27 cellular contexts compared by ENCODE assay signal in the genomic region with DNA sequence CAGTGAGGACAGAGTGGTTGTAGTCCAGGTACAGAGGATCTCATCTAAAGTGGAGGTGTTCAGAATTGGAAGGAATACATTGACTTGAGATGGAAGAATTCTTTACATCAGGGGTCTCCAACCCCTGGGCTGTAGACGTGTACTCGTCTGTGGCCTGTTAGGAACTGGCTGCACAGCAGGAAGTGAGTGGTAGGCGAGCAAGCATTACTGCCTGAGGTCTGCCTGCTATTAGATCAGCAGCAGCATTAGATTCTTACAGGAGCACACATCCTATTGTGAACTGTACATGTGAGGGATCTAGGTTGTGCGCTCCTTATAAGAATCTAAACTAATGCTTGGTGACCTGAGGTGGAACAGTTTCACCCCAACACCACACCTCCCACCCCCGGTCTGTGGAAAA.
A peak's percentile ranks its signal among the peaks of the same experiment; 100 is the strongest.
DNase-seq lines count a peak whose midpoint lies in the region; ATAC-seq and TF ChIP-seq lines count a peak whose summit lies in the region.
"Had no signal": no experiment of that assay in that cellular context is flagged by ENCODE, and none has a peak within 500 bp of the region (broad histone marks: within the 10 kb centered on the region; RNA-seq: fewer than 3 reads in every experiment).

No MANE protein-coding gene starts in this region.

- ATAC-seq in GM18873 (IDR thresholded peaks at IDR 0.05; ENCODE audit: low FRiP score, unreplicated experiment): no peak
- ATAC-seq: heart right ventricle; left colon; stimulated activated naive B cell treated with anti-CD40 and anti-IgM and Interleukin-4, amounts not matched to agents 10 μg/mL and 1 μg/mL and 100 μg/mL, for 72 hours; T-helper 17 cell had no signal

- no peak overlapping the region for H3K9ac ChIP-seq in Karpas-422 (ENCODE audit: low read length)
- H3K9ac ChIP-seq: BLaER1 had no signal

- H3K79me2 ChIP-seq in Karpas-422 (ENCODE audit: low read length): peaks cover 30% of the 10 kb centered on the region

- H3K27ac ChIP-seq in Karpas-422 (ENCODE audit: low read length): no peak overlapping the region
- peak overlapping the region; percentile 90; the same call in 1 of the 2 replicates for H3K27ac ChIP-seq in VCaP
- H3K27ac ChIP-seq: BLaER1, heart right ventricle, neutrophil, RWPE1, sigmoid colon, suprapubic skin had no signal

- H3K27me3 ChIP-seq in Karpas-422 (ENCODE audit: low read length): no peaks in the 10 kb centered on the region
- H3K27me3 ChIP-seq: BLaER1, heart right ventricle, neutrophil, sigmoid colon, suprapubic skin had no signal

- no peak overlapping the region for H2AFZ ChIP-seq in Karpas-422 (ENCODE audit: low read length)

- peak; percentile 25 for DNase-seq in EH (ENCODE audit: low read depth)
- peak; percentile 22 for DNase-seq in Karpas-422
- DNase-seq in glomerular visceral epithelial cell (ENCODE audit: extremely low spot score): peak; percentile 15
- no peak for DNase-seq in amygdala (lab: John Stamatoyannopoulos, UW)
- DNase-seq in NCI-H1092 treated with DMSO at 0.1 percent for 48 hours (lab: John Stamatoyannopoulos, UW): no peak
- no peak for DNase-seq in RPMI8226
- DNase-seq: activated CD4-positive, alpha-beta T cell treated with anti-CD3 and anti-CD28 coated beads for 4 hours; activated CD8-positive, alpha-beta memory T cell treated with anti-CD3 and anti-CD28 coated beads for 24 hours; activated effector memory CD4-positive, alpha-beta T cell treated with anti-CD3 and anti-CD28 coated beads, Interleukin-2, amount 50 U/mL, for 16 hours; activated naive CD8-positive, alpha-beta T cell treated with anti-CD3 and anti-CD28 coated beads, Interleukin-2, amount 10 ng/mL, durations not matched to agents 7 days and 5 days; COR-L47; DMS79 treated with DMSO at 0.1 percent for 48 hours; effector CD4-positive, alpha-beta T cell; heart right ventricle; left colon; NCI-H1105; NCI-H1930; NCI-H774; sigmoid colon; stimulated activated naive B cell treated with anti-CD40 and anti-IgM and Interleukin-4, amounts not matched to agents 10 μg/mL and 1 μg/mL and 100 μg/mL, for 72 hours; T-helper 17 cell had no signal

- no peaks in the 10 kb centered on the region for H3K9me2 ChIP-seq in Karpas-422 (replicated peaks; ENCODE audit: insufficient read depth, low read length)

- H3K4me2 ChIP-seq in Karpas-422 (ENCODE audit: low read depth, low read length, poor library complexity, severe bottlenecking): no peak overlapping the region
- H3K4me2 ChIP-seq: BLaER1 had no signal

- H4K20me1 ChIP-seq in Karpas-422 (ENCODE audit: insufficient read depth, low read depth, low read length): no peaks in the 10 kb centered on the region
- H4K20me1 ChIP-seq: BLaER1 had no signal

- H3K4me1 ChIP-seq in Karpas-422 (ENCODE audit: low read length): no peaks in the 10 kb centered on the region
- H3K4me1 ChIP-seq: BLaER1, heart right ventricle, sigmoid colon had no signal

- no peaks in the 10 kb centered on the region for H3K36me3 ChIP-seq in Karpas-422 (ENCODE audit: insufficient read depth, low read length)
- H3K36me3 ChIP-seq: heart right ventricle, sigmoid colon had no signal

- no peak overlapping the region for H3K4me3 ChIP-seq in Karpas-422 (ENCODE audit: low read length)
- H3K4me3 ChIP-seq: BLaER1, heart right ventricle, sigmoid colon, suprapubic skin had no signal

- no peak for TF ChIP-seq CTCF in VCaP (conservative IDR thresholded peaks at IDR 0.05)

- no peaks in the 10 kb centered on the region for H3K9me3 ChIP-seq in Karpas-422 (ENCODE audit: low read length)
- H3K9me3 ChIP-seq: heart right ventricle, neutrophil, sigmoid colon, suprapubic skin had no signal

Comparison
In these comparisons a context has a peak if more than half of its experiments do, and no peak if none do; other contexts are left out.
1. DNase-seq: peak in EH (single experiment), Karpas-422 (single experiment) and glomerular visceral epithelial cell (single experiment); none in amygdala (0 of 56), NCI-H1092 treated with DMSO at 0.1 percent for 48 hours (single experiment) and RPMI8226 (single experiment).